14 cellular contexts compared by ENCODE assay signal in the genomic region with DNA sequence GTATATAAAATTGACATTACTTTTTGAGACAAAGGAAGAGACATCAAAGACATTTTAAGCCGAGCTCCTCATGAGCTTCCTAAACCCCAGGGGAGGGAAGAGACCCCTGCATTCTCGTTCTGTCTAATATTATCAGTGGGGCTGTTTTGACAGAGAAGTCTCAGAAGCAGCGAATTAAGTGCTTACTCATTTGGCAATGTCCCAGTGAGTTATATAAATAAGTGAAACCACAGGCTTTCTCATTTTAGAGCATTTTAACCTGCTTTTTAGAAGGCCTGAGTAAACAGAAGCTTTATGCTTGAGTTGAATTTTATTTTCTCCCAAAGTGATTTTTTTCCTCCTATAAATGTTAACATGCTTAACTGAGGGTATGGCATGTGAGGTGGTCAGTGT. TPM values are rescaled to one million over a fixed set of nuclear protein-coding genes. Genes with fewer than 3 reads are reported as not detected.
DNase-seq lines count a peak whose midpoint lies in the region; ATAC-seq and TF ChIP-seq lines count a peak whose summit lies in the region.
"Had no signal": no experiment of that assay in that cellular context is flagged by ENCODE, and none has a peak within 500 bp of the region (broad histone marks: within the 10 kb centered on the region; RNA-seq: fewer than 3 reads in every experiment).

No MANE protein-coding gene starts in this region.

- H3K36me3 ChIP-seq in PC-9 (ENCODE audit: low read depth): peaks cover 11% of the 10 kb centered on the region

- no peaks in the 10 kb centered on the region for H3K27me3 ChIP-seq in PC-9 (ENCODE audit: insufficient read depth, low read depth)
- H3K27me3 ChIP-seq: suprapubic skin had no signal

- H3K4me3 ChIP-seq in PC-9 (no peak overlapping the region), choroid plexus epithelial cell (ENCODE audit: low read depth, low read length) (no peak overlapping the region), skeletal muscle cell (ENCODE audit: low read depth, low read length) (no peak overlapping the region)
- H3K4me3 ChIP-seq: lung, suprapubic skin had no signal

- no peaks in the 10 kb centered on the region for H4K20me1 ChIP-seq in PC-9 (ENCODE audit: insufficient read depth)

- no peak overlapping the region for H3K4me2 ChIP-seq in PC-9

- H3K9me3 ChIP-seq in PC-9 (ENCODE audit: insufficient read depth, low read depth): no peaks in the 10 kb centered on the region
- H3K9me3 ChIP-seq: suprapubic skin had no signal

- CTCF ChIA-PET in PC-9 (lab: Charles Lee): interaction anchor here (0.6 kb wide), 1 partner anchor 76 kb away, joined by 4 read pairs; no protein-coding TSS in a partner anchor
- CTCF ChIA-PET in HEK293T (lab: Yijun Ruan, JAX): interaction anchor here (0.6 to 1.0 kb wide), 2 partner anchors 52 to 109 kb away, joined by 3 to 6 read pairs; partner anchors contain the start of gene PTPMT1

- no peak for ATAC-seq in HG03159 (IDR thresholded peaks at IDR 0.05; ENCODE audit: unreplicated experiment)
- no peak for ATAC-seq in HG03135 (IDR thresholded peaks at IDR 0.05; ENCODE audit: unreplicated experiment)
- ATAC-seq: CD8-positive, alpha-beta T cell had no signal

- TF ChIP-seq CTCF in PC-9 (conservative IDR thresholded peaks at IDR 0.05) (0 out of 2 replicates have a peak, but pooled peaks have one; percentile 4), choroid plexus epithelial cell (conservative IDR thresholded peaks at IDR 0.05; ENCODE audit: low read depth, low read length) (no peak)

- intact Hi-C loops in PC-9 (cut with micrococcal nuclease; ENCODE audit: unreplicated experiment): loop anchor here (2.0 to 5.0 kb wide), 2 partner anchors 165 to 243 kb away; no protein-coding TSS in a partner anchor

- POLR2A ChIA-PET in PC-9 (lab: Charles Lee; ENCODE audit: unreplicated experiment): no interaction called here
- POLR2A ChIA-PET in HEK293T (lab: Yijun Ruan, JAX): no interaction called here

- no peak overlapping the region for H3K27ac ChIP-seq in PC-9
- H3K27ac ChIP-seq: suprapubic skin had no signal

- no peaks in the 10 kb centered on the region for H3K79me2 ChIP-seq in PC-9 (ENCODE audit: low read depth)

- DNase-seq in EL (peak; percentile 40), PC-9 (no peak), choroid plexus epithelial cell (ENCODE audit: low read depth) (peak; percentile 84), skeletal muscle cell (ENCODE audit: low read depth) (peak; percentile 28), T-helper 9 cell (no peak), HEK293T (ENCODE audit: extremely low spot score) (no peak)
- DNase-seq: aorta; CD8-positive, alpha-beta T cell; NCI-H2081 treated with DMSO at 0.1 percent for 48 hours had no signal

- no peak overlapping the region for H2AFZ ChIP-seq in PC-9

- H3F3A ChIP-seq in PC-9 (ENCODE audit: insufficient read depth, low read depth): peaks cover 3% of the 10 kb centered on the region

- H3K4me1 ChIP-seq in PC-9 (replicated peaks; ENCODE audit: insufficient read depth): no peaks in the 10 kb centered on the region

- H3K9me2 ChIP-seq in PC-9 (ENCODE audit: insufficient read depth): no peaks in the 10 kb centered on the region

- no TSS peak for BruUV-seq in PC-9 (replicated peaks; lab: Mats Ljungman, UMichigan)

TF ChIP-seq in HEK293T, 16 proteins besides CTCF, POLR2A, EP300 and RAD21:
- TF ChIP-seq HDGF (IDR thresholded peaks at IDR 0.05; ENCODE audit: borderline replicate concordance) (no peak), CTBP1 (IDR thresholded peaks at IDR 0.05; ENCODE audit: borderline replicate concordance) (no peak), BHLHE40 (IDR thresholded peaks at IDR 0.05; ENCODE audit: borderline replicate concordance) (no peak), L3MBTL2 (conservative IDR thresholded peaks at IDR 0.05) (no peak), TARDBP (IDR thresholded peaks at IDR 0.05) (no peak), NFRKB (IDR thresholded peaks at IDR 0.05) (no peak), FOXK2 (IDR thresholded peaks at IDR 0.05) (no peak), ARNT (IDR thresholded peaks at IDR 0.05) (no peak), FOXA1 (IDR thresholded peaks at IDR 0.05) (no peak), ELF4 (IDR thresholded peaks at IDR 0.05) (no peak), ZNF384 (IDR thresholded peaks at IDR 0.05) (no peak), SUZ12 (IDR thresholded peaks at IDR 0.05) (no peak), FOXM1 (IDR thresholded peaks at IDR 0.05; ENCODE audit: borderline replicate concordance) (no peak), SP1 (IDR thresholded peaks at IDR 0.05) (no peak), LEF1 (IDR thresholded peaks at IDR 0.05; ENCODE audit: borderline replicate concordance) (no peak)
- TF ChIP-seq, protein P1, sequence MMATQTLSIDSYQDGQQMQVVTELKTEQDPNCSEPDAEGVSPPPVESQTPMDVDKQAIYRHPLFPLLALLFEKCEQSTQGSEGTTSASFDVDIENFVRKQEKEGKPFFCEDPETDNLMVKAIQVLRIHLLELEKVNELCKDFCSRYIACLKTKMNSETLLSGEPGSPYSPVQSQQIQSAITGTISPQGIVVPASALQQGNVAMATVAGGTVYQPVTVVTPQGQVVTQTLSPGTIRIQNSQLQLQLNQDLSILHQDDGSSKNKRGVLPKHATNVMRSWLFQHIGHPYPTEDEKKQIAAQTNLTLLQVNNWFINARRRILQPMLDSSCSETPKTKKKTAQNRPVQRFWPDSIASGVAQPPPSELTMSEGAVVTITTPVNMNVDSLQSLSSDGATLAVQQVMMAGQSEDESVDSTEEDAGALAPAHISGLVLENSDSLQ (IDR thresholded peaks at IDR 0.05): no peak

RNA-seq across cellular contexts. Expression of gene C1QTNF4, which starts 23.2 kb away (rescaled TPM):
- 0.22 and 0.63 TPM in 2 replicates for total RNA-seq in PC-9 (2021)

RNA-seq across cellular contexts. Expression of gene MTCH2, which starts 24.9 kb away (rescaled TPM):
- total RNA-seq in PC-9 (2021): 147 and 167 TPM in 2 replicates

RNA-seq across cellular contexts. Expression of gene FAM180B, which starts 30.9 kb away (rescaled TPM):
- not detected in 2 replicates for total RNA-seq in PC-9 (2021)
- total RNA-seq: T-helper 1 cell treated with Interleukin-12 subunit alpha and Interleukin-12 subunit beta and Interleukin-4 antibody, amounts not matched to agents 30 ng/mL and 1 ng/mL, for 36 hours had no signal

RNA-seq across cellular contexts. Expression of gene NDUFS3, which starts 38.5 kb away (rescaled TPM):
- total RNA-seq in PC-9 (2021): 119 and 140 TPM in 2 replicates

RNA-seq across cellular contexts. Expression of gene KBTBD4, which starts 38.6 kb away (rescaled TPM):
- total RNA-seq in PC-9 (2021): 20.2 and 20.3 TPM in 2 replicates

Comparison
In these comparisons a context has a peak if more than half of its experiments do, and no peak if none do; other contexts are left out.
1. DNase-seq: peak in EL (single experiment), choroid plexus epithelial cell (single experiment) and skeletal muscle cell (single experiment); none in PC-9 (0 of 2), T-helper 9 cell (single experiment) and HEK293T (single experiment).